In the genomic region with DNA sequence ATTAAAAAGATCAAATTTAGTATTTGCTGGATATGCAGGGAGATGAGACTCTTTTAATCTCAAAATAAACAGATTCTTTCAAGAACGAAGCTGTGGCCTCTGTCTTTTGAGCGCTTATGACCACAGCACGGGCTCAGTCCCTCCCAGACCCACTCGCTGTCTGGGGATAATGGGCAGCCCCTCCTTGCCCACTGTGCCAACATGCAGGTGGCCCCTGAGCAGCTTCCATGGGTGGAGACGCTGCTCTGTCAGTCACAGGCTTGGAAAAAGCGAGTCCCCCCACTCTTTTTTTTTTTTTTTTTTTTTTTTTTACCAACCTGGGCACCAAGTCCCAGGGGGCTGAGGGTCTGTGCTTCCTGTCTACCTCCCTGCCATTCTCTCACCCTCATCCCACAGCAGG, we compare ENCODE assay signal across 11 cellular contexts.
A peak's percentile ranks its signal among the peaks of the same experiment; 100 is the strongest.
DNase-seq lines count a peak whose midpoint lies in the region; ATAC-seq and TF ChIP-seq lines count a peak whose summit lies in the region.
"Had no signal": no experiment of that assay in that cellular context is flagged by ENCODE, and none has a peak within 500 bp of the region (broad histone marks: within the 10 kb centered on the region; RNA-seq: fewer than 3 reads in every experiment).

No MANE protein-coding gene starts in this region.

- H3K4me2 ChIP-seq in GM23338, result peak overlapping the region; percentile 53
- no peak overlapping the region for H3K4me2 ChIP-seq in OCI-LY7 (ENCODE audit: low read length)

- no peaks in the 10 kb centered on the region; the same call in 1 of the 2 replicates for H3K9me2 ChIP-seq in GM23338 (ENCODE audit: insufficient read depth)
- H3K9me2 ChIP-seq in OCI-LY7 (ENCODE audit: insufficient read depth, low read length), result no peaks in the 10 kb centered on the region

- H3K4me1 ChIP-seq in GM23338 (ENCODE audit: insufficient read depth) (peaks cover 30% of the 10 kb centered on the region), right atrium auricular region (peaks cover 0 to 15% of the 10 kb centered on the region in 2 donors), OCI-LY7 (ENCODE audit: insufficient read depth, low read length, poor library complexity, severe bottlenecking) (no peaks in the 10 kb centered on the region)
- no peaks in the 10 kb centered on the region for H3K4me1 ChIP-seq in CD8-positive, alpha-beta T cell (ENCODE audit: insufficient read depth, low read length)
- H3K4me1 ChIP-seq: HAP-1 had no signal

- no TSS peak for BruUV-seq in OCI-LY7 (replicated peaks; lab: Mats Ljungman, UMichigan)

- ATAC-seq in GM23338 (no peak), HG02763 (IDR thresholded peaks at IDR 0.05; ENCODE audit: unreplicated experiment) (no peak), HG03342 (IDR thresholded peaks at IDR 0.05; ENCODE audit: unreplicated experiment) (no peak)
- ATAC-seq in activated CD8-positive, alpha-beta T cell treated with anti-CD3 and anti-CD28 coated beads for 36 hours, result no peak
- no peak for ATAC-seq in CD8-positive, alpha-beta T cell

- H3K4me1 Mint-ChIP-seq in GM23338, result peaks cover 46% of the 10 kb centered on the region
- H3K4me1 Mint-ChIP-seq in activated CD8-positive, alpha-beta T cell treated with anti-CD3 and anti-CD28 coated beads for 36 hours (ENCODE audit: low read depth), result peaks cover 9% of the 10 kb centered on the region
- no peaks in the 10 kb centered on the region for H3K4me1 Mint-ChIP-seq in CD8-positive, alpha-beta T cell (ENCODE audit: low read depth)
- H3K4me1 Mint-ChIP-seq: central memory CD8-positive, alpha-beta T cell had no signal

- no peak overlapping the region for H3K4me3 ChIP-seq in GM23338
- no peak overlapping the region for H3K4me3 ChIP-seq in right atrium auricular region
- no peak overlapping the region for H3K4me3 ChIP-seq in skin epidermis
- no peak overlapping the region for H3K4me3 ChIP-seq in OCI-LY7 (ENCODE audit: low read depth, low read length, poor library complexity, severe bottlenecking)
- H3K4me3 ChIP-seq in CD8-positive, alpha-beta T cell (ENCODE audit: low read depth, low read length), result no peak overlapping the region
- H3K4me3 ChIP-seq: HAP-1 had no signal

- H3K36me3 ChIP-seq in GM23338 (ENCODE audit: insufficient read depth), result peaks cover 17% of the 10 kb centered on the region
- no peaks in the 10 kb centered on the region for H3K36me3 ChIP-seq in right atrium auricular region
- peaks cover 76% of the 10 kb centered on the region for H3K36me3 ChIP-seq in OCI-LY7 (ENCODE audit: insufficient read depth, low read length)
- H3K36me3 ChIP-seq in CD8-positive, alpha-beta T cell (ENCODE audit: insufficient read depth, low read length), result no peaks in the 10 kb centered on the region
- H3K36me3 ChIP-seq: HAP-1 had no signal

- H3K27me3 ChIP-seq in GM23338 (ENCODE audit: insufficient read depth) (no peaks in the 10 kb centered on the region), right atrium auricular region (no peaks in the 10 kb centered on the region)
- H3K27me3 ChIP-seq in CD8-positive, alpha-beta T cell (ENCODE audit: insufficient read depth, low read length), result no peaks in the 10 kb centered on the region

- POLR2A ChIA-PET in activated CD8-positive, alpha-beta T cell treated with anti-CD3 and anti-CD28 coated beads for 36 hours (lab: Charles Lee), result no interaction called here
- POLR2A ChIA-PET in OCI-LY7 (lab: Charles Lee), result interaction anchor here (0.7 kb wide), 1 partner anchor 46 kb away, joined by 3 read pairs; no protein-coding TSS in a partner anchor
- POLR2A ChIA-PET in CD8-positive, alpha-beta T cell (lab: Charles Lee), result no interaction called here

- H3K27me3 Mint-ChIP-seq in GM23338 (ENCODE audit: insufficient read depth, low read depth, poor library complexity), result peaks cover 34% of the 10 kb centered on the region
- no peaks in the 10 kb centered on the region for H3K27me3 Mint-ChIP-seq in activated CD8-positive, alpha-beta T cell treated with anti-CD3 and anti-CD28 coated beads for 36 hours
- H3K27me3 Mint-ChIP-seq in CD8-positive, alpha-beta T cell (ENCODE audit: low read depth), result no peaks in the 10 kb centered on the region

- H4K20me1 ChIP-seq in GM23338 (replicated peaks; ENCODE audit: insufficient read depth) (no peaks in the 10 kb centered on the region), OCI-LY7 (ENCODE audit: insufficient read depth, low read length) (no peaks in the 10 kb centered on the region)

- H3K9me3 Mint-ChIP-seq in GM23338, result peaks cover 44% of the 10 kb centered on the region
- no peaks in the 10 kb centered on the region for H3K9me3 Mint-ChIP-seq in activated CD8-positive, alpha-beta T cell treated with anti-CD3 and anti-CD28 coated beads for 36 hours
- H3K9me3 Mint-ChIP-seq in CD8-positive, alpha-beta T cell, result no peaks in the 10 kb centered on the region
- H3K9me3 Mint-ChIP-seq: central memory CD8-positive, alpha-beta T cell had no signal

- H2AFZ ChIP-seq in GM23338, result no peak overlapping the region
- no peak overlapping the region for H2AFZ ChIP-seq in OCI-LY7 (ENCODE audit: low read length)

- H3K27ac ChIP-seq in GM23338 (ENCODE audit: low read depth), result peak overlapping the region; percentile 97
- H3K27ac ChIP-seq in right atrium auricular region, result peak overlapping the region; percentile 68 to 81
- peak overlapping the region in 20 of 21 experiments; percentile 5 to 85 (median 66) for H3K27ac ChIP-seq in skin epidermis
- no peak overlapping the region for H3K27ac ChIP-seq in OCI-LY7 (ENCODE audit: low read depth, low read length, poor library complexity, severe bottlenecking)
- H3K27ac ChIP-seq in CD8-positive, alpha-beta T cell (ENCODE audit: low read depth, low read length), result no peak overlapping the region

- DNase-seq in GM23338 (ENCODE audit: low spot score), result no peak
- DNase-seq in activated CD8-positive, alpha-beta T cell treated with anti-CD3 and anti-CD28 coated beads for 36 hours, result no peak
- no peak for DNase-seq in right atrium auricular region (ENCODE audit: low spot score)
- DNase-seq in OCI-LY7 (ENCODE audit: low spot score), result no peak
- no peak for DNase-seq in CD8-positive, alpha-beta T cell
- DNase-seq: NCI-H1436 treated with DMSO at 0.1 percent for 48 hours had no signal

- H3K79me2 ChIP-seq in GM23338 (replicated peaks; ENCODE audit: insufficient read depth), result no peaks in the 10 kb centered on the region
- no peaks in the 10 kb centered on the region for H3K79me2 ChIP-seq in OCI-LY7 (ENCODE audit: insufficient read depth, low read depth, low read length)

- H3K27ac Mint-ChIP-seq in GM23338, result peak overlapping the region; percentile 98
- H3K27ac Mint-ChIP-seq in activated CD8-positive, alpha-beta T cell treated with anti-CD3 and anti-CD28 coated beads for 36 hours, result peak overlapping the region; percentile 58
- H3K27ac Mint-ChIP-seq in CD8-positive, alpha-beta T cell, result no peak overlapping the region

- intact Hi-C loops in activated CD8-positive, alpha-beta T cell treated with anti-CD3 and anti-CD28 coated beads for 36 hours (cut with micrococcal nuclease), result no loop called here
- intact Hi-C loops in OCI-LY7 (cut with micrococcal nuclease; ENCODE audit: unreplicated experiment), result loop anchor here (10.0 kb wide), 1 partner anchor 625 kb away; no protein-coding TSS in a partner anchor
- intact Hi-C loops in CD8-positive, alpha-beta T cell (cut with DNase I, micrococcal nuclease), result no loop called here

- peak overlapping the region; percentile 30; the same call in 2 of the 3 replicates for H3K4me3 Mint-ChIP-seq in GM23338
- H3K4me3 Mint-ChIP-seq in activated CD8-positive, alpha-beta T cell treated with anti-CD3 and anti-CD28 coated beads for 36 hours, result no peak overlapping the region
- H3K4me3 Mint-ChIP-seq in CD8-positive, alpha-beta T cell, result no peak overlapping the region
- H3K4me3 Mint-ChIP-seq: central memory CD8-positive, alpha-beta T cell had no signal

- CTCF ChIA-PET in activated CD8-positive, alpha-beta T cell treated with anti-CD3 and anti-CD28 coated beads for 36 hours (lab: Charles Lee), result interaction anchor here (1.5 kb wide), 1 partner anchor 125 kb away, joined by 4 read pairs; no protein-coding TSS in a partner anchor
- CTCF ChIA-PET in OCI-LY7 (lab: Charles Lee; ENCODE audit: unreplicated experiment), result no interaction called here
- CTCF ChIA-PET in CD8-positive, alpha-beta T cell (lab: Charles Lee), result interaction anchor here (1.2 to 1.3 kb wide), 2 partner anchors 18 to 62 kb away, joined by 3 to 5 read pairs; no protein-coding TSS in a partner anchor

- TF ChIP-seq CTCF in GM23338 (conservative IDR thresholded peaks at IDR 0.05; ENCODE audit: low read depth in 2 of 2) (no peak), right atrium auricular region (IDR thresholded peaks at IDR 0.05) (no peak), OCI-LY7 (conservative IDR thresholded peaks at IDR 0.05; ENCODE audit: low read length) (no peak)
- no peak for TF ChIP-seq CTCF in activated CD8-positive, alpha-beta T cell treated with anti-CD3 and anti-CD28 coated beads for 36 hours (IDR thresholded peaks at IDR 0.05)
- no peak for TF ChIP-seq CTCF in CD8-positive, alpha-beta T cell (IDR thresholded peaks at IDR 0.05)

- H3K9me3 ChIP-seq in right atrium auricular region (no peaks in the 10 kb centered on the region), OCI-LY7 (ENCODE audit: low read length) (no peaks in the 10 kb centered on the region)
- H3K9me3 ChIP-seq in CD8-positive, alpha-beta T cell (ENCODE audit: low read length), result no peaks in the 10 kb centered on the region
- H3K9me3 ChIP-seq: HAP-1 had no signal

- peaks cover 43% of the 10 kb centered on the region for H3K36me3 Mint-ChIP-seq in GM23338 (ENCODE audit: low read depth)
- no peaks in the 10 kb centered on the region for H3K36me3 Mint-ChIP-seq in activated CD8-positive, alpha-beta T cell treated with anti-CD3 and anti-CD28 coated beads for 36 hours (ENCODE audit: low read depth)
- H3K36me3 Mint-ChIP-seq in CD8-positive, alpha-beta T cell, result no peaks in the 10 kb centered on the region

- peaks cover 22% of the 10 kb centered on the region for H3F3A ChIP-seq in GM23338 (replicated peaks; ENCODE audit: low read depth)

TF ChIP-seq in GM23338, 12 proteins besides CTCF, POLR2A, EP300 and RAD21 (continues in another document):
- no peak for TF ChIP-seq CREB1 (CRISPR knock-in tag; IDR thresholded peaks at IDR 0.05; ENCODE audit: low read depth)
- TF ChIP-seq ZNF114 (CRISPR knock-in tag; IDR thresholded peaks at IDR 0.05), result no peak
- TF ChIP-seq ZNF331 (CRISPR knock-in tag; IDR thresholded peaks at IDR 0.05; ENCODE audit: low read depth), result no peak
- TF ChIP-seq STAT1 (IDR thresholded peaks at IDR 0.05; ENCODE audit: unreplicated experiment), result no peak
- TF ChIP-seq JUNB (IDR thresholded peaks at IDR 0.05; ENCODE audit: unreplicated experiment), result no peak
- TF ChIP-seq EZH2 (IDR thresholded peaks at IDR 0.05; ENCODE audit: low read depth, unreplicated experiment), result no peak
- no peak for TF ChIP-seq POLR2AphosphoS5 (IDR thresholded peaks at IDR 0.05; ENCODE audit: low read depth)
- TF ChIP-seq EZH2phosphoT487 (IDR thresholded peaks at IDR 0.05; ENCODE audit: unreplicated experiment), result no peak

Comparison
In these comparisons a context has a peak if more than half of its experiments do, and no peak if none do; other contexts are left out.
1. H3K27ac ChIP-seq: peak in GM23338 (single experiment), right atrium auricular region (2 of 2) and skin epidermis (20 of 21); none in OCI-LY7 (single experiment) and CD8-positive, alpha-beta T cell (single experiment).